Comparison of ENCODE assay signal across 21 cellular contexts in the genomic region with DNA sequence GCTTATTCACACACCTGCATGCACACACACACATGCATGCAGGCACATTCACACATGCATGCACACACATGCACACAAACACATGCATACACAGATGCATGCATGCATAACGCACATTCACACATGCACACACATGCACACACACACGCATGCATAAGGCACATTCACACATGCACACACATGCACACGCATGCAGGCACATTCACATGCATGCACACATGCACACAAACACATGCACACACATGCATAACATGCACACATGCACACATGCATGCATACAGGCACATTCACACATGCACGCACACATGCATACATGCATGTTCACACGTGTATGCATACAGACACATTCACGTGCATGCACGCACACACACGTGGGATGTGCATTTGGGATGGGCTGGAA.
"Had no signal": no experiment of that assay in that cellular context is flagged by ENCODE, and none has a peak within 500 bp of the region (broad histone marks: within the 10 kb centered on the region; RNA-seq: fewer than 3 reads in every experiment).

No MANE protein-coding gene starts in this region.

- H3K36me3 ChIP-seq: left ventricle myocardium inferior, lower lobe of right lung, ovary had no signal

- H3K36me3 Mint-ChIP-seq: immature natural killer cell, memory B cell, mesothelial cell of epicardium, natural killer cell, type B pancreatic cell had no signal

- H3K27ac ChIP-seq: foreskin keratinocyte, left ventricle myocardium inferior, lower lobe of right lung, ovary had no signal

- H3K4me1 Mint-ChIP-seq: immature natural killer cell, memory B cell, mesothelial cell of epicardium, natural killer cell had no signal

- H3K4me1 ChIP-seq: foreskin keratinocyte, lower lobe of right lung had no signal

- H3K27me3 ChIP-seq: foreskin keratinocyte, ovary had no signal

- H3K4me2 ChIP-seq: smooth muscle cell had no signal

- DNase-seq: effector memory CD8-positive, alpha-beta T cell; foreskin keratinocyte; immature natural killer cell; kidney; left cardiac atrium; left ventricle myocardium inferior; lower lobe of right lung; natural killer cell; nucleus accumbens; ovary; right cardiac atrium; stimulated activated CD4-positive, alpha-beta T cell treated with anti-CD3 and anti-CD28 coated beads, Interleukin-2, amount 100 ng/mL, for 48 hours; stimulated activated naive CD4-positive, alpha-beta T cell treated with Interleukin-2 at 50 U/mL for 16 hours had no signal

- H3K27ac Mint-ChIP-seq: dendritic cell treated with granulocyte-macrophage colony-stimulating factor and Interleukin-4, amounts not matched to agents 40 ng/mL and 50 ng/mL, for 4 days; effector memory CD8-positive, alpha-beta T cell; immature natural killer cell; memory B cell; mesothelial cell of epicardium; natural killer cell; progenitor cell of endocrine pancreas; type B pancreatic cell had no signal

- H3K4me3 ChIP-seq: left ventricle myocardium inferior, lower lobe of right lung, ovary, smooth muscle cell had no signal

- ATAC-seq: effector memory CD8-positive, alpha-beta T cell; foreskin keratinocyte; left cardiac atrium; lower lobe of right lung; natural killer cell; right cardiac atrium had no signal

- FAIRE-seq: kidney, urothelium cell line had no signal

- H3K4me3 Mint-ChIP-seq: dendritic cell treated with granulocyte-macrophage colony-stimulating factor and Interleukin-4, amounts not matched to agents 40 ng/mL and 50 ng/mL, for 4 days; effector memory CD8-positive, alpha-beta T cell; immature natural killer cell; memory B cell; mesothelial cell of epicardium; natural killer cell; neural crest cell; type B pancreatic cell had no signal

- H3K9me3 Mint-ChIP-seq: effector memory CD8-positive, alpha-beta T cell; immature natural killer cell; memory B cell; mesothelial cell of epicardium; natural killer cell; neural crest cell; type B pancreatic cell had no signal

- H3K9me3 ChIP-seq: left ventricle myocardium inferior, lower lobe of right lung, ovary had no signal
